Comparison of ENCODE assay signal across 2 cellular contexts in the genomic region with DNA sequence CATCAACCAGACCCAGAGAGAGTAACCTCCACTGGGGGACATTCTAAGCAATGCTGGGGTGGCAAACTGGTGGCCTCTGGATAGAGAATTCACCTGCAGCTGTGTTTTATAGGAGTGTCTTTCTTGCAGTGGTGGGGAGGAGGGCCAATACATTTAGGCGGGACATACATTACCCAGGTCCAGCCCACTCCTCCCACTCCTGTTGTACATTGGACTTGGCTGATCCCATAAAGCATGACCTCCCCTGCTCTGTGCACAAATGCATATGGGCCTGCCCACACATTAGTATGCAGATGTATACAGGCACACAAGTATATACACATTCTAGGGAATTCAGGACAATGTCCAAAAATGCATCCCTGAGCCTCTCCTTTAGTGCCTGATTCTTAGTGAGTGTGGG.
TF ChIP-seq lines count a peak whose summit lies in the region.

No MANE protein-coding gene starts in this region.

TF ChIP-seq in H1, 55 proteins besides CTCF, POLR2A, EP300 and RAD21:
- no peak for TF ChIP-seq SIN3A (conservative IDR thresholded peaks at IDR 0.05 in 1 of 2, IDR thresholded peaks at IDR 0.05 in 1 of 2; ENCODE audit: low read depth in 1 of 2, low read length in 2 of 2)
- TF ChIP-seq SP4 (IDR thresholded peaks at IDR 0.05; ENCODE audit: low read length) = no peak
- TF ChIP-seq POLR2AphosphoS5 (IDR thresholded peaks at IDR 0.05; ENCODE audit: low read depth, low read length) = 0 out of 2 replicates have a peak, but pooled peaks have one; percentile 6
- no peak for TF ChIP-seq CTBP2 (IDR thresholded peaks at IDR 0.05; ENCODE audit: borderline replicate concordance, insufficient read depth, insufficient read length, low read length)

TF ChIP-seq in HepG2, 621 proteins besides CTCF, POLR2A, EP300 and RAD21:
- TF ChIP-seq CEBPG (CRISPR knock-in tag; IDR thresholded peaks at IDR 0.05) = no peak
- TF ChIP-seq NFE2 (CRISPR knock-in tag; IDR thresholded peaks at IDR 0.05) = no peak
- TF ChIP-seq XBP1 (CRISPR knock-in tag; IDR thresholded peaks at IDR 0.05) = no peak
- TF ChIP-seq SOX5 (CRISPR knock-in tag; IDR thresholded peaks at IDR 0.05; ENCODE audit: borderline replicate concordance) = no peak
- no peak for TF ChIP-seq POLR2AphosphoS5 (IDR thresholded peaks at IDR 0.05; ENCODE audit: low read depth, low read length)
- TF ChIP-seq, protein P1, sequence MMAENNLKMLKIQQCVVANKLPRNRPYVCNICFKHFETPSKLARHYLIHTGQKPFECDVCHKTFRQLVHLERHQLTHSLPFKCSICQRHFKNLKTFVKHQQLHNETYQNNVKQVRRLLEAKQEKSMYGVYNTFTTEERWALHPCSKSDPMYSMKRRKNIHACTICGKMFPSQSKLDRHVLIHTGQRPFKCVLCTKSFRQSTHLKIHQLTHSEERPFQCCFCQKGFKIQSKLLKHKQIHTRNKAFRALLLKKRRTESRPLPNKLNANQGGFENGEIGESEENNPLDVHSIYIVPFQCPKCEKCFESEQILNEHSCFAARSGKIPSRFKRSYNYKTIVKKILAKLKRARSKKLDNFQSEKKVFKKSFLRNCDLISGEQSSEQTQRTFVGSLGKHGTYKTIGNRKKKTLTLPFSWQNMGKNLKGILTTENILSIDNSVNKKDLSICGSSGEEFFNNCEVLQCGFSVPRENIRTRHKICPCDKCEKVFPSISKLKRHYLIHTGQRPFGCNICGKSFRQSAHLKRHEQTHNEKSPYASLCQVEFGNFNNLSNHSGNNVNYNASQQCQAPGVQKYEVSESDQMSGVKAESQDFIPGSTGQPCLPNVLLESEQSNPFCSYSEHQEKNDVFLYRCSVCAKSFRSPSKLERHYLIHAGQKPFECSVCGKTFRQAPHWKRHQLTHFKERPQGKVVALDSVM (CRISPR knock-in tag; IDR thresholded peaks at IDR 0.05) = no peak
- TF ChIP-seq, protein P2, sequence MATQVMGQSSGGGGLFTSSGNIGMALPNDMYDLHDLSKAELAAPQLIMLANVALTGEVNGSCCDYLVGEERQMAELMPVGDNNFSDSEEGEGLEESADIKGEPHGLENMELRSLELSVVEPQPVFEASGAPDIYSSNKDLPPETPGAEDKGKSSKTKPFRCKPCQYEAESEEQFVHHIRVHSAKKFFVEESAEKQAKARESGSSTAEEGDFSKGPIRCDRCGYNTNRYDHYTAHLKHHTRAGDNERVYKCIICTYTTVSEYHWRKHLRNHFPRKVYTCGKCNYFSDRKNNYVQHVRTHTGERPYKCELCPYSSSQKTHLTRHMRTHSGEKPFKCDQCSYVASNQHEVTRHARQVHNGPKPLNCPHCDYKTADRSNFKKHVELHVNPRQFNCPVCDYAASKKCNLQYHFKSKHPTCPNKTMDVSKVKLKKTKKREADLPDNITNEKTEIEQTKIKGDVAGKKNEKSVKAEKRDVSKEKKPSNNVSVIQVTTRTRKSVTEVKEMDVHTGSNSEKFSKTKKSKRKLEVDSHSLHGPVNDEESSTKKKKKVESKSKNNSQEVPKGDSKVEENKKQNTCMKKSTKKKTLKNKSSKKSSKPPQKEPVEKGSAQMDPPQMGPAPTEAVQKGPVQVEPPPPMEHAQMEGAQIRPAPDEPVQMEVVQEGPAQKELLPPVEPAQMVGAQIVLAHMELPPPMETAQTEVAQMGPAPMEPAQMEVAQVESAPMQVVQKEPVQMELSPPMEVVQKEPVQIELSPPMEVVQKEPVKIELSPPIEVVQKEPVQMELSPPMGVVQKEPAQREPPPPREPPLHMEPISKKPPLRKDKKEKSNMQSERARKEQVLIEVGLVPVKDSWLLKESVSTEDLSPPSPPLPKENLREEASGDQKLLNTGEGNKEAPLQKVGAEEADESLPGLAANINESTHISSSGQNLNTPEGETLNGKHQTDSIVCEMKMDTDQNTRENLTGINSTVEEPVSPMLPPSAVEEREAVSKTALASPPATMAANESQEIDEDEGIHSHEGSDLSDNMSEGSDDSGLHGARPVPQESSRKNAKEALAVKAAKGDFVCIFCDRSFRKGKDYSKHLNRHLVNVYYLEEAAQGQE (IDR thresholded peaks at IDR 0.05; ENCODE audit: borderline replicate concordance in 1 of 2, low read depth in 1 of 2, low read length in 2 of 2) = no peak
- TF ChIP-seq ZSCAN21 (CRISPR knock-in tag; IDR thresholded peaks at IDR 0.05; ENCODE audit: borderline replicate concordance) = no peak
- TF ChIP-seq ZNF816 (CRISPR knock-in tag; IDR thresholded peaks at IDR 0.05; ENCODE audit: borderline replicate concordance) = no peak
- TF ChIP-seq, protein P3, sequence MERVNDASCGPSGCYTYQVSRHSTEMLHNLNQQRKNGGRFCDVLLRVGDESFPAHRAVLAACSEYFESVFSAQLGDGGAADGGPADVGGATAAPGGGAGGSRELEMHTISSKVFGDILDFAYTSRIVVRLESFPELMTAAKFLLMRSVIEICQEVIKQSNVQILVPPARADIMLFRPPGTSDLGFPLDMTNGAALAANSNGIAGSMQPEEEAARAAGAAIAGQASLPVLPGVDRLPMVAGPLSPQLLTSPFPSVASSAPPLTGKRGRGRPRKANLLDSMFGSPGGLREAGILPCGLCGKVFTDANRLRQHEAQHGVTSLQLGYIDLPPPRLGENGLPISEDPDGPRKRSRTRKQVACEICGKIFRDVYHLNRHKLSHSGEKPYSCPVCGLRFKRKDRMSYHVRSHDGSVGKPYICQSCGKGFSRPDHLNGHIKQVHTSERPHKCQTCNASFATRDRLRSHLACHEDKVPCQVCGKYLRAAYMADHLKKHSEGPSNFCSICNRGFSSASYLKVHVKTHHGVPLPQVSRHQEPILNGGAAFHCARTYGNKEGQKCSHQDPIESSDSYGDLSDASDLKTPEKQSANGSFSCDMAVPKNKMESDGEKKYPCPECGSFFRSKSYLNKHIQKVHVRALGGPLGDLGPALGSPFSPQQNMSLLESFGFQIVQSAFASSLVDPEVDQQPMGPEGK (CRISPR knock-in tag; IDR thresholded peaks at IDR 0.05) = no peak
- no peak for TF ChIP-seq PLRG1 (conservative IDR thresholded peaks at IDR 0.05)
- TF ChIP-seq, protein P4, sequence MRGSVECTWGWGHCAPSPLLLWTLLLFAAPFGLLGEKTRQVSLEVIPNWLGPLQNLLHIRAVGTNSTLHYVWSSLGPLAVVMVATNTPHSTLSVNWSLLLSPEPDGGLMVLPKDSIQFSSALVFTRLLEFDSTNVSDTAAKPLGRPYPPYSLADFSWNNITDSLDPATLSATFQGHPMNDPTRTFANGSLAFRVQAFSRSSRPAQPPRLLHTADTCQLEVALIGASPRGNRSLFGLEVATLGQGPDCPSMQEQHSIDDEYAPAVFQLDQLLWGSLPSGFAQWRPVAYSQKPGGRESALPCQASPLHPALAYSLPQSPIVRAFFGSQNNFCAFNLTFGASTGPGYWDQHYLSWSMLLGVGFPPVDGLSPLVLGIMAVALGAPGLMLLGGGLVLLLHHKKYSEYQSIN (CRISPR knock-in tag; IDR thresholded peaks at IDR 0.05; ENCODE audit: borderline replicate concordance) = no peak
- TF ChIP-seq, protein P5, sequence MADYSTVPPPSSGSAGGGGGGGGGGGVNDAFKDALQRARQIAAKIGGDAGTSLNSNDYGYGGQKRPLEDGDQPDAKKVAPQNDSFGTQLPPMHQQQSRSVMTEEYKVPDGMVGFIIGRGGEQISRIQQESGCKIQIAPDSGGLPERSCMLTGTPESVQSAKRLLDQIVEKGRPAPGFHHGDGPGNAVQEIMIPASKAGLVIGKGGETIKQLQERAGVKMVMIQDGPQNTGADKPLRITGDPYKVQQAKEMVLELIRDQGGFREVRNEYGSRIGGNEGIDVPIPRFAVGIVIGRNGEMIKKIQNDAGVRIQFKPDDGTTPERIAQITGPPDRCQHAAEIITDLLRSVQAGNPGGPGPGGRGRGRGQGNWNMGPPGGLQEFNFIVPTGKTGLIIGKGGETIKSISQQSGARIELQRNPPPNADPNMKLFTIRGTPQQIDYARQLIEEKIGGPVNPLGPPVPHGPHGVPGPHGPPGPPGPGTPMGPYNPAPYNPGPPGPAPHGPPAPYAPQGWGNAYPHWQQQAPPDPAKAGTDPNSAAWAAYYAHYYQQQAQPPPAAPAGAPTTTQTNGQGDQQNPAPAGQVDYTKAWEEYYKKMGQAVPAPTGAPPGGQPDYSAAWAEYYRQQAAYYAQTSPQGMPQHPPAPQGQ (CRISPR knock-in tag; IDR thresholded peaks at IDR 0.05; ENCODE audit: borderline replicate concordance) = no peak
- TF ChIP-seq ZNF232 (CRISPR knock-in tag; IDR thresholded peaks at IDR 0.05; ENCODE audit: borderline replicate concordance) = no peak
- TF ChIP-seq, protein P6, sequence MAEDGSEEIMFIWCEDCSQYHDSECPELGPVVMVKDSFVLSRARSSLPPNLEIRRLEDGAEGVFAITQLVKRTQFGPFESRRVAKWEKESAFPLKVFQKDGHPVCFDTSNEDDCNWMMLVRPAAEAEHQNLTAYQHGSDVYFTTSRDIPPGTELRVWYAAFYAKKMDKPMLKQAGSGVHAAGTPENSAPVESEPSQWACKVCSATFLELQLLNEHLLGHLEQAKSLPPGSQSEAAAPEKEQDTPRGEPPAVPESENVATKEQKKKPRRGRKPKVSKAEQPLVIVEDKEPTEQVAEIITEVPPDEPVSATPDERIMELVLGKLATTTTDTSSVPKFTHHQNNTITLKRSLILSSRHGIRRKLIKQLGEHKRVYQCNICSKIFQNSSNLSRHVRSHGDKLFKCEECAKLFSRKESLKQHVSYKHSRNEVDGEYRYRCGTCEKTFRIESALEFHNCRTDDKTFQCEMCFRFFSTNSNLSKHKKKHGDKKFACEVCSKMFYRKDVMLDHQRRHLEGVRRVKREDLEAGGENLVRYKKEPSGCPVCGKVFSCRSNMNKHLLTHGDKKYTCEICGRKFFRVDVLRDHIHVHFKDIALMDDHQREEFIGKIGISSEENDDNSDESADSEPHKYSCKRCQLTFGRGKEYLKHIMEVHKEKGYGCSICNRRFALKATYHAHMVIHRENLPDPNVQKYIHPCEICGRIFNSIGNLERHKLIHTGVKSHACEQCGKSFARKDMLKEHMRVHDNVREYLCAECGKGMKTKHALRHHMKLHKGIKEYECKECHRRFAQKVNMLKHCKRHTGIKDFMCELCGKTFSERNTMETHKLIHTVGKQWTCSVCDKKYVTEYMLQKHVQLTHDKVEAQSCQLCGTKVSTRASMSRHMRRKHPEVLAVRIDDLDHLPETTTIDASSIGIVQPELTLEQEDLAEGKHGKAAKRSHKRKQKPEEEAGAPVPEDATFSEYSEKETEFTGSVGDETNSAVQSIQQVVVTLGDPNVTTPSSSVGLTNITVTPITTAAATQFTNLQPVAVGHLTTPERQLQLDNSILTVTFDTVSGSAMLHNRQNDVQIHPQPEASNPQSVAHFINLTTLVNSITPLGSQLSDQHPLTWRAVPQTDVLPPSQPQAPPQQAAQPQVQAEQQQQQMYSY (CRISPR knock-in tag; IDR thresholded peaks at IDR 0.05) = no peak
- no peak for TF ChIP-seq SMAD1 (CRISPR knock-in tag; IDR thresholded peaks at IDR 0.05; ENCODE audit: borderline replicate concordance, low read depth)
- no peak for TF ChIP-seq KAT2B (IDR thresholded peaks at IDR 0.05; ENCODE audit: borderline replicate concordance, low read depth, low read length)
- no peak for TF ChIP-seq ZNF629 (CRISPR knock-in tag; conservative IDR thresholded peaks at IDR 0.05)
- TF ChIP-seq U2AF1 (optimal IDR thresholded peaks at IDR 0.05; ENCODE audit: low read depth, low read length) = no peak
- TF ChIP-seq, protein P7, sequence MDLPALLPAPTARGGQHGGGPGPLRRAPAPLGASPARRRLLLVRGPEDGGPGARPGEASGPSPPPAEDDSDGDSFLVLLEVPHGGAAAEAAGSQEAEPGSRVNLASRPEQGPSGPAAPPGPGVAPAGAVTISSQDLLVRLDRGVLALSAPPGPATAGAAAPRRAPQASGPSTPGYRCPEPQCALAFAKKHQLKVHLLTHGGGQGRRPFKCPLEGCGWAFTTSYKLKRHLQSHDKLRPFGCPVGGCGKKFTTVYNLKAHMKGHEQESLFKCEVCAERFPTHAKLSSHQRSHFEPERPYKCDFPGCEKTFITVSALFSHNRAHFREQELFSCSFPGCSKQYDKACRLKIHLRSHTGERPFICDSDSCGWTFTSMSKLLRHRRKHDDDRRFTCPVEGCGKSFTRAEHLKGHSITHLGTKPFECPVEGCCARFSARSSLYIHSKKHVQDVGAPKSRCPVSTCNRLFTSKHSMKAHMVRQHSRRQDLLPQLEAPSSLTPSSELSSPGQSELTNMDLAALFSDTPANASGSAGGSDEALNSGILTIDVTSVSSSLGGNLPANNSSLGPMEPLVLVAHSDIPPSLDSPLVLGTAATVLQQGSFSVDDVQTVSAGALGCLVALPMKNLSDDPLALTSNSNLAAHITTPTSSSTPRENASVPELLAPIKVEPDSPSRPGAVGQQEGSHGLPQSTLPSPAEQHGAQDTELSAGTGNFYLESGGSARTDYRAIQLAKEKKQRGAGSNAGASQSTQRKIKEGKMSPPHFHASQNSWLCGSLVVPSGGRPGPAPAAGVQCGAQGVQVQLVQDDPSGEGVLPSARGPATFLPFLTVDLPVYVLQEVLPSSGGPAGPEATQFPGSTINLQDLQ (CRISPR knock-in tag; IDR thresholded peaks at IDR 0.05) = no peak
